22 cellular contexts compared by ENCODE assay signal in genomic region chr1:154806333-154806732, GRCh38.
"Had no signal": no experiment of that assay in that cellular context is flagged by ENCODE, and none has a peak within 500 bp of the region (broad histone marks: within the 10 kb centered on the region; RNA-seq: fewer than 3 reads in every experiment).

No MANE protein-coding gene starts in this region.

- DNase-seq: activated CD4-positive, alpha-beta T cell treated with anti-CD3 and anti-CD28 coated beads, Interleukin-2, amount 10 ng/mL, durations not matched to agents 7 days and 5 days; activated CD4-positive, CD25-positive, alpha-beta regulatory T cell treated with anti-CD3 and anti-CD28 coated beads, Interleukin-2, amount 50 U/mL, for 72 hours; activated CD8-positive, alpha-beta memory T cell treated with anti-CD3 and anti-CD28 coated beads, Interleukin-2, amount 10 ng/mL, durations not matched to agents 7 days and 5 days; activated CD8-positive, alpha-beta T cell treated with anti-CD3 and anti-CD28 coated beads for 36 hours; activated effector memory CD4-positive, alpha-beta T cell treated with anti-CD3 and anti-CD28 coated beads, Interleukin-2, amount 50 U/mL, for 16 hours; activated naive CD4-positive, alpha-beta T cell treated with anti-CD3 and anti-CD28 coated beads, Interleukin-2, amount 10 ng/mL, durations not matched to agents 7 days and 5 days; activated T-cell treated with anti-CD3 and anti-CD28 coated beads for 4 hours; effector memory CD4-positive, alpha-beta T cell; foreskin melanocyte; immature natural killer cell; left lung; naive thymus-derived CD8-positive, alpha-beta T cell; sigmoid colon; stimulated activated CD4-positive, alpha-beta T cell treated with anti-CD3 and anti-CD28 coated beads, Interleukin-2, amount 100 ng/mL, for 48 hours; stimulated activated CD8-positive, alpha-beta memory T cell treated with anti-CD3 and anti-CD28 coated beads, Interleukin-4, amount 100 ng/mL, for 48 hours; testis had no signal

- FAIRE-seq: endothelial cell of umbilical vein, TTC549 had no signal

- H3K9me3 ChIP-seq: left lung, sigmoid colon, testis, vagina had no signal

- H3K27me3 ChIP-seq: sigmoid colon, testis, vagina had no signal

- H3K36me3 ChIP-seq: left lung, sigmoid colon, vagina, WERI-Rb-1 had no signal

- H3K27ac ChIP-seq: left lung, testis, vagina, WERI-Rb-1 had no signal

- H3K4me3 ChIP-seq: left lung, sigmoid colon, smooth muscle cell, testis, vagina had no signal

- H3K4me2 ChIP-seq: smooth muscle cell had no signal

- ATAC-seq: activated CD8-positive, alpha-beta memory T cell treated with anti-CD3 and anti-CD28 coated beads, Interleukin-2, amount 10 ng/mL, durations not matched to agents 7 days and 5 days; activated CD8-positive, alpha-beta T cell treated with anti-CD3 and anti-CD28 coated beads for 36 hours; esophagus mucosa; left lung; naive thymus-derived CD8-positive, alpha-beta T cell had no signal

- H3K4me1 ChIP-seq: left lung, testis had no signal
